26 cellular contexts compared by ENCODE assay signal in the genomic region with DNA sequence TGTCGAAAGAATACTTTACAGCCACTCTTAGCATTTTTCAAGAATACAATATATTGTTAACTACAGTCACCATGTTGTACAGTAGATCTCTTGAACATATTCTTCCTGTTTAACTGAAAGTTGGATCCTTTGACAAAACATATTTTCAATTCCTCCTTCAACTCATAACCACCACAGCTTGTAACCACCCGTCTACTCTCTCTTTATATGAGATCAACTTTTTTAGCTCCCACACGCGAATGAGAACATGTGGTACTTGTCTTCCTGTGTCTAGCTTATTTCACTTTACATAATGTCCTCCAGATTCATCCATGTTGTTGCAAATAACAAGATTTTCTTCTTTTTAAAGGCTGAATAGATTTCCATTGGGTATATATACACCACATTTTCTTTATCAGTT.
"Had no signal": no experiment of that assay in that cellular context is flagged by ENCODE, and none has a peak within 500 bp of the region (broad histone marks: within the 10 kb centered on the region; RNA-seq: fewer than 3 reads in every experiment).

No MANE protein-coding gene starts in this region.

- H3K27ac ChIP-seq: coronary artery, epithelial cell of prostate, esophagus squamous epithelium, gastrocnemius medialis, heart right ventricle, left lung, lower lobe of right lung had no signal

- H3K9me3 ChIP-seq: esophagus squamous epithelium, lower lobe of right lung, mucosa of descending colon had no signal

- H3K4me3 ChIP-seq: coronary artery, esophagus squamous epithelium, gastrocnemius medialis, heart right ventricle, left lung, lower lobe of right lung, mucosa of descending colon had no signal

- FAIRE-seq: colon, endometrium, islet of Langerhans, keratinocyte had no signal

- DNase-seq: effector CD8-positive, alpha-beta T cell; effector memory CD8-positive, alpha-beta T cell; endodermal cell; erythroblast; esophagus squamous epithelium; foreskin fibroblast; foreskin melanocyte; gastrocnemius medialis; glutamatergic neuron; head of caudate nucleus; heart right ventricle; hippocampal formation; left cardiac atrium; left lung; left ventricle myocardium superior; lower lobe of right lung; mesenchymal stem cell; mucosa of descending colon; naive B cell had no signal

- H3K27me3 ChIP-seq: esophagus squamous epithelium, gastrocnemius medialis, left lung had no signal

- ATAC-seq: effector memory CD8-positive, alpha-beta T cell; esophagus mucosa; gastrocnemius medialis; heart right ventricle; left cardiac atrium; left lung; left ventricle myocardium superior; lower lobe of right lung; mucosa of descending colon had no signal

- H3K4me1 ChIP-seq: esophagus squamous epithelium, gastrocnemius medialis, left lung, lower lobe of right lung had no signal

- H3K36me3 ChIP-seq: esophagus squamous epithelium, gastrocnemius medialis, heart right ventricle, left lung, lower lobe of right lung had no signal
